In the genomic region with DNA sequence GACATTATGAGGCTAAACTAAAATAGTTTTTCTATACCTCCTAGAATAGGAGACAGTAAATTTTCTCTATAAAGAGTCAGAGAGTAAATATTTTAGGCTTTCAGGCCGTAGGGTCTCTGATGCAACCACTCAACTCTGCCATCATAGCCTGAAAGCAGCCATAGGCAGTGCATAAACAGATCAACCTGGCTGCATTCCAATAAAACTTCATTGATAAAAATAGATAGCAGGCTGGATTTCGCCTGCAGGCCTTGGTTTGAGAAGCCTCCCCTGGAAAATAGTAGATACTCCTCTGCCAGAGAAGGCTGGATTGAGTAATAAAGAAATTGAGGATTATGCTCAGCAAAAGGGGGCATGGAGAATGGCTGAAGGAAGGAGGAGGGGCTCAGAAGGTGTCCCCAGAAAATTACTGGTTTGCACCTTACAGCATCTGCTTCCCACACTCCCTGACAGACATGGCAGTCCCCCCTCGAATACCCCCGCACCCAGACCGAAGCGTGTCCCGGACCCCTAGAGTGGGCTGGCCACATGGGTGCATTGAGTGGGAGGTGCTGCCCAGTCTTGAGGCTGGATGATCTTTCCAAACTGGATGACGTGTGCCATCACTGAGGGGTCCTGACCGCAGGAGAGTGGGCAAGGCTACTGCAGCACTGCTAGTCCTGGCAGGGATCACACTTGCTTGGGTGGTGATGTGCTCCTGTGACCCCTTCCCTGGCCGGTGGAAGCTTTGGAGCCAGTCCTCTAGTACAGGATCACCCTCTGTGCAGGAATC, we compare ENCODE assay signal across 1 cellular context.
TF ChIP-seq lines count a peak whose summit lies in the region.

No MANE protein-coding gene starts in this region.

TF ChIP-seq in WTC11, 78 proteins besides CTCF, POLR2A, EP300 and RAD21 (continued from another document):
- TF ChIP-seq, protein P1, sequence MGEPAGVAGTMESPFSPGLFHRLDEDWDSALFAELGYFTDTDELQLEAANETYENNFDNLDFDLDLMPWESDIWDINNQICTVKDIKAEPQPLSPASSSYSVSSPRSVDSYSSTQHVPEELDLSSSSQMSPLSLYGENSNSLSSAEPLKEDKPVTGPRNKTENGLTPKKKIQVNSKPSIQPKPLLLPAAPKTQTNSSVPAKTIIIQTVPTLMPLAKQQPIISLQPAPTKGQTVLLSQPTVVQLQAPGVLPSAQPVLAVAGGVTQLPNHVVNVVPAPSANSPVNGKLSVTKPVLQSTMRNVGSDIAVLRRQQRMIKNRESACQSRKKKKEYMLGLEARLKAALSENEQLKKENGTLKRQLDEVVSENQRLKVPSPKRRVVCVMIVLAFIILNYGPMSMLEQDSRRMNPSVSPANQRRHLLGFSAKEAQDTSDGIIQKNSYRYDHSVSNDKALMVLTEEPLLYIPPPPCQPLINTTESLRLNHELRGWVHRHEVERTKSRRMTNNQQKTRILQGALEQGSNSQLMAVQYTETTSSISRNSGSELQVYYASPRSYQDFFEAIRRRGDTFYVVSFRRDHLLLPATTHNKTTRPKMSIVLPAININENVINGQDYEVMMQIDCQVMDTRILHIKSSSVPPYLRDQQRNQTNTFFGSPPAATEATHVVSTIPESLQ (CRISPR knock-in tag; IDR thresholded peaks at IDR 0.05): no peak
- TF ChIP-seq, protein P2, sequence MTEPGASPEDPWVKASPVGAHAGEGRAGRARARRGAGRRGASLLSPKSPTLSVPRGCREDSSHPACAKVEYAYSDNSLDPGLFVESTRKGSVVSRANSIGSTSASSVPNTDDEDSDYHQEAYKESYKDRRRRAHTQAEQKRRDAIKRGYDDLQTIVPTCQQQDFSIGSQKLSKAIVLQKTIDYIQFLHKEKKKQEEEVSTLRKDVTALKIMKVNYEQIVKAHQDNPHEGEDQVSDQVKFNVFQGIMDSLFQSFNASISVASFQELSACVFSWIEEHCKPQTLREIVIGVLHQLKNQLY (CRISPR knock-in tag; IDR thresholded peaks at IDR 0.05): no peak
- TF ChIP-seq, protein P3, sequence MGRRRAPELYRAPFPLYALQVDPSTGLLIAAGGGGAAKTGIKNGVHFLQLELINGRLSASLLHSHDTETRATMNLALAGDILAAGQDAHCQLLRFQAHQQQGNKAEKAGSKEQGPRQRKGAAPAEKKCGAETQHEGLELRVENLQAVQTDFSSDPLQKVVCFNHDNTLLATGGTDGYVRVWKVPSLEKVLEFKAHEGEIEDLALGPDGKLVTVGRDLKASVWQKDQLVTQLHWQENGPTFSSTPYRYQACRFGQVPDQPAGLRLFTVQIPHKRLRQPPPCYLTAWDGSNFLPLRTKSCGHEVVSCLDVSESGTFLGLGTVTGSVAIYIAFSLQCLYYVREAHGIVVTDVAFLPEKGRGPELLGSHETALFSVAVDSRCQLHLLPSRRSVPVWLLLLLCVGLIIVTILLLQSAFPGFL (CRISPR knock-in tag; IDR thresholded peaks at IDR 0.05; ENCODE audit: borderline replicate concordance): no peak
- TF ChIP-seq, protein P4, sequence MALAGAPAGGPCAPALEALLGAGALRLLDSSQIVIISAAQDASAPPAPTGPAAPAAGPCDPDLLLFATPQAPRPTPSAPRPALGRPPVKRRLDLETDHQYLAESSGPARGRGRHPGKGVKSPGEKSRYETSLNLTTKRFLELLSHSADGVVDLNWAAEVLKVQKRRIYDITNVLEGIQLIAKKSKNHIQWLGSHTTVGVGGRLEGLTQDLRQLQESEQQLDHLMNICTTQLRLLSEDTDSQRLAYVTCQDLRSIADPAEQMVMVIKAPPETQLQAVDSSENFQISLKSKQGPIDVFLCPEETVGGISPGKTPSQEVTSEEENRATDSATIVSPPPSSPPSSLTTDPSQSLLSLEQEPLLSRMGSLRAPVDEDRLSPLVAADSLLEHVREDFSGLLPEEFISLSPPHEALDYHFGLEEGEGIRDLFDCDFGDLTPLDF (CRISPR knock-in tag; IDR thresholded peaks at IDR 0.05): no peak
- TF ChIP-seq, protein P5, sequence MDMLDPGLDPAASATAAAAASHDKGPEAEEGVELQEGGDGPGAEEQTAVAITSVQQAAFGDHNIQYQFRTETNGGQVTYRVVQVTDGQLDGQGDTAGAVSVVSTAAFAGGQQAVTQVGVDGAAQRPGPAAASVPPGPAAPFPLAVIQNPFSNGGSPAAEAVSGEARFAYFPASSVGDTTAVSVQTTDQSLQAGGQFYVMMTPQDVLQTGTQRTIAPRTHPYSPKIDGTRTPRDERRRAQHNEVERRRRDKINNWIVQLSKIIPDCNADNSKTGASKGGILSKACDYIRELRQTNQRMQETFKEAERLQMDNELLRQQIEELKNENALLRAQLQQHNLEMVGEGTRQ (CRISPR knock-in tag; IDR thresholded peaks at IDR 0.05): no peak
- TF ChIP-seq ZNF317 (CRISPR knock-in tag; IDR thresholded peaks at IDR 0.05; ENCODE audit: borderline replicate concordance, low read depth): no peak
